ENCODE assay signal across 8 cellular contexts in the genomic region with DNA sequence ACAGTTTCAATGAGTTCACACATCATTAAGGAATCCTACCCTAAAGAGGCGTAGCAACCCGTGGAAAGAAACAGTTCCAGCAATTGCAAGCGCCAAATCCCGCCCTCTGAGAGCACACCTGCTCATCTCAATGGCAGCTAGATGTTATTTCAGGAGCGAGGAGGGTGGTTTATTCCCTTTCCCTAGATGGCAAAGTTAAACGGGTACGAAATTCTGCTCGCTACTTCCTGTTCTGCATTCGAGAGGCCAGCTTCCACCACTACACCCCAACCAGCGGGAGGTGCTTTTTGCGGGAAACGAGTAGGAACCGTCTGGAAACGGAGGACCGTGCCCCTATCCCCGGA. TPM values are rescaled to one million over a fixed set of nuclear protein-coding genes. Genes with fewer than 3 reads are reported as not detected.
DNase-seq lines count a peak whose midpoint lies in the region; ATAC-seq and TF ChIP-seq lines count a peak whose summit lies in the region.

No MANE protein-coding gene starts in this region.

- H3K4me3 ChIP-seq in SK-N-MC, result peak overlapping the region; percentile 99
- peak overlapping the region; percentile 69 to 100 (median 97) for H3K4me3 ChIP-seq in dorsolateral prefrontal cortex
- peak overlapping the region; percentile 70 for H3K4me3 ChIP-seq in urinary bladder (ENCODE audit: low read depth, low read length)

- H3K9ac ChIP-seq in SK-N-MC (ENCODE audit: insufficient read length), result peak overlapping the region; percentile 97

- peak; percentile 19 for ATAC-seq in GM21367 (IDR thresholded peaks at IDR 0.05; ENCODE audit: unreplicated experiment)

- peak; percentile 88 for DNase-seq in DMS53 (lab: John Stamatoyannopoulos, UW)
- DNase-seq in Kasumi-1 (lab: John Stamatoyannopoulos, UW), result peak; percentile 76 to 80
- DNase-seq in SK-N-MC (ENCODE audit: low read depth, low spot score), result no peak
- peak in 3 of 10 donors; percentile 14 to 17 (median 16) for DNase-seq in dorsolateral prefrontal cortex
- DNase-seq in mesothelial cell of epicardium (ENCODE audit: low spot score in 2 of 2, unreplicated experiment in 2 of 2), result peak in 1 of 2 experiments; percentile 38
- DNase-seq in activated CD4-positive, CD25-positive, alpha-beta regulatory T cell treated with anti-CD3 and anti-CD28 coated beads, Interleukin-2, amount 50 U/mL, for 72 hours, result no peak

- H3K27ac ChIP-seq in SK-N-MC (peak overlapping the region; percentile 26; the same call in 1 of the 2 replicates), dorsolateral prefrontal cortex (peak overlapping the region; percentile 61 to 97 (median 88)), urinary bladder (ENCODE audit: low read depth) (peak overlapping the region; percentile 87)

- H3K4me1 ChIP-seq in urinary bladder (ENCODE audit: insufficient read depth), result no peaks in the 10 kb centered on the region

- WGBS in urinary bladder, result under 1% methylated on average over 16 of the region's 16 CpGs

- peaks cover 4% of the 10 kb centered on the region; the same call in 1 of the 2 replicates for H3K9me3 ChIP-seq in SK-N-MC (ENCODE audit: low read depth, low read length)

- intact Hi-C loops in dorsolateral prefrontal cortex (cut with DNase I), result loop anchor here (5.0 to 10.0 kb wide), 4 partner anchors 49 to 111 kb away; a partner anchor contains a TSS

- H3K9me3 Mint-ChIP-seq in mesothelial cell of epicardium, result peaks cover 6% of the 10 kb centered on the region

- H3K36me3 ChIP-seq in SK-N-MC (ENCODE audit: insufficient read depth, low read length) (peaks cover 13% of the 10 kb centered on the region; the same call in 1 of the 2 replicates), urinary bladder (ENCODE audit: insufficient read depth) (no peaks in the 10 kb centered on the region)

- peak overlapping the region; percentile 97 for H3K27ac Mint-ChIP-seq in mesothelial cell of epicardium

- peak overlapping the region; percentile 98 for H3K4me3 Mint-ChIP-seq in mesothelial cell of epicardium

- H3K36me3 Mint-ChIP-seq in mesothelial cell of epicardium, result peaks cover 2% of the 10 kb centered on the region

- no peaks in the 10 kb centered on the region for H3K27me3 ChIP-seq in dorsolateral prefrontal cortex

- peaks cover 31% of the 10 kb centered on the region for H3K4me1 Mint-ChIP-seq in mesothelial cell of epicardium

- TF ChIP-seq CTCF in dorsolateral prefrontal cortex (IDR thresholded peaks at IDR 0.05 in 54 of 56, conservative IDR thresholded peaks at IDR 0.05 in 2 of 56; ENCODE audit: low read depth in 1 of 56, partially characterized antibody in 56 of 56), result no peak
- TF ChIP-seq CTCF in mesothelial cell of epicardium (IDR thresholded peaks at IDR 0.05; ENCODE audit: unreplicated experiment), result no peak

- no peaks in the 10 kb centered on the region for H3K27me3 Mint-ChIP-seq in mesothelial cell of epicardium (ENCODE audit: low read depth)

RNA-seq across cellular contexts. Expression of a gene that starts 0.6 kb away (rescaled TPM):
- total RNA-seq in dorsolateral prefrontal cortex, result 100 to 1,000 TPM in 18 of 120 experiments, 10 to 100 TPM in 102; 50.5 to 114 (median 88.6) TPM
- 71.3 to 77.0 TPM (median 74.2 TPM) in 3 replicates for total RNA-seq in mesothelial cell of epicardium
- 114 TPM for total RNA-seq in urinary bladder
- polyA plus RNA-seq in urinary bladder, result 158 TPM

RNA-seq across cellular contexts. Expression of a gene that starts 0.8 kb away (rescaled TPM):
- total RNA-seq in dorsolateral prefrontal cortex (1 to 10 TPM in 74 of 120 experiments, under 1 TPM in 46; 0.24 to 5.3 (median 1.2) TPM), mesothelial cell of epicardium (0.51 to 0.73 TPM (median 0.54 TPM) in 3 replicates), urinary bladder (2.1 TPM)
- polyA plus RNA-seq in urinary bladder, result 0.51 TPM

RNA-seq across cellular contexts. Expression of a gene that starts 32.7 kb away (rescaled TPM):
- 10 to 100 TPM; 10.4 to 38.9 (median 27.5) TPM for total RNA-seq in dorsolateral prefrontal cortex
- total RNA-seq in mesothelial cell of epicardium, result 9.9 to 11.6 TPM (median 10.3 TPM) in 3 replicates
- 17.0 TPM for total RNA-seq in urinary bladder
- 10.7 TPM for polyA plus RNA-seq in urinary bladder

RNA-seq across cellular contexts. Expression of a gene that starts 33.3 kb away (rescaled TPM):
- total RNA-seq in dorsolateral prefrontal cortex (10 to 100 TPM in 118 of 120 experiments, 1 to 10 TPM in 2; 8.3 to 24.4 (median 16.5) TPM), mesothelial cell of epicardium (12.7 to 14.5 TPM (median 13.9 TPM) in 3 replicates), urinary bladder (17.2 TPM)
- 41.2 TPM for polyA plus RNA-seq in urinary bladder

RNA-seq across cellular contexts. Expression of a gene that starts 51.2 kb away (rescaled TPM):
- 100 to 1,000 TPM in 114 of 120 experiments, 10 to 100 TPM in 6; 78.9 to 178 (median 137) TPM for total RNA-seq in dorsolateral prefrontal cortex
- 144 to 149 TPM (median 146 TPM) in 3 replicates for total RNA-seq in mesothelial cell of epicardium
- total RNA-seq in urinary bladder, result 151 TPM
- polyA plus RNA-seq in urinary bladder, result 220 TPM

Comparison
In these comparisons a context has a peak if more than half of its experiments do, and no peak if none do; other contexts are left out.
1. DNase-seq: peak in DMS53 (single experiment) and Kasumi-1 (2 of 2); none in SK-N-MC (single experiment) and activated CD4-positive, CD25-positive, alpha-beta regulatory T cell treated with anti-CD3 and anti-CD28 coated beads, Interleukin-2, amount 50 U/mL, for 72 hours (single experiment).
2. H3K27ac ChIP-seq: peak in every context shown above with its lines; median percentile 88 in dorsolateral prefrontal cortex; 87 in urinary bladder; 26 in SK-N-MC.
3. Peak in every context shown above with its lines, with median percentiles within 50 percentile points of each other: H3K4me3 ChIP-seq.